9 cellular contexts compared by ENCODE assay signal in the genomic region with DNA sequence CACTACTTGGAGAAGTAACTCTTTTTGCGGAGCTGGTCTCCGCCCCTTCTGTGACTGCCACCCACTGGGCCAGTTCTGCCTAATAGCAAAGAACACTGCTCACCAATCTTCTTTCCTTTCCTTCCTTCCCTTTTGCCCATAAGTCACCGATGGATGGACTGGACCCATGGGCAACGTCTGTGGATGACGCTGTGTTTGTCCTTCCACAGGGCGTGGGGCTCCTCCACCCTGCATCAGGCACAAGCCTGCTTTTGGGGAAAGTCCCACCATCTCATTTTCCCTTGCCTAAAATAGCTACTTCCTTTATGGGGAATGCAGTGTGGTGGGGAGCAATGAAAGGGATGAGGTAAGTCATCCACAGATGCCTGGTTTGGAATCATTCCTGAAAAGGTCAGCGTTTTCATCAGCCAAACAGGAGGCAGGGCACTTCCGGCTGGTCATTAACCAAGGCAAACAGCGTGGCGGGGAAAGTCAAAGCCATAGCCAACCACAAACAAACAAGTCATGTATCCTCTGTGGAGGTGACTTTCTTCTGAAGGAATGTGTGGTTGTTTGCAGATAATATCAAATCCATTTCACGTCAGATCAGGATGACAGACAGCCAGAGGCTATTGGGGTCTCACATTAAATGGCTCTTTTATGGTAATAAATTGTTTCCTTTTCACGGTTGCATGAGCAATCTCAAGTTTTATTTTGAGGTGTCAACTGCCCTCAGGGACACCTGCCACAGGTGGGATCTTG. TPM values are rescaled to one million over a fixed set of nuclear protein-coding genes. Genes with fewer than 3 reads are reported as not detected.
DNase-seq lines count a peak whose midpoint lies in the region; ATAC-seq, FAIRE-seq and TF ChIP-seq lines count a peak whose summit lies in the region.
"Had no signal": no experiment of that assay in that cellular context is flagged by ENCODE, and none has a peak within 500 bp of the region (broad histone marks: within the 10 kb centered on the region; RNA-seq: fewer than 3 reads in every experiment).

No MANE protein-coding gene starts in this region.

- POLR2A ChIA-PET in endothelial cell of umbilical vein (lab: Charles Lee) (interaction anchor here (1.9 kb wide), 1 partner anchor 50 kb away, joined by 9 read pairs; the partner anchor contains the start of gene RASD1), GM10248 (lab: Yijun Ruan, JAX) (no interaction called here)

- peaks cover 0 to 2% of the 10 kb centered on the region in 2 experiments for H3K27me3 ChIP-seq in endothelial cell of umbilical vein (ENCODE audit: control insufficient read depth in 2 of 2, insufficient read depth in 2 of 2, low read length in 2 of 2)

- peak overlapping the region; percentile 70 for H3K4me2 ChIP-seq in endothelial cell of umbilical vein (ENCODE audit: insufficient read depth, low read length)

- H2AFZ ChIP-seq in endothelial cell of umbilical vein (ENCODE audit: low read depth, low read length) = peak overlapping the region; percentile 40

- CTCF ChIA-PET in endothelial cell of umbilical vein (lab: Charles Lee) = interaction anchor here (0.8 to 1.5 kb wide), 9 partner anchors 17 to 195 kb away, joined by 3 to 10 read pairs (median 4); partner anchors contain the start of gene RASD1
- CTCF ChIA-PET in GM10248 (lab: Yijun Ruan, JAX) = interaction anchor here (0.9 kb wide), 1 partner anchor 196 kb away, joined by 3 read pairs; no protein-coding TSS in a partner anchor

- ATAC-seq in GM18867 (IDR thresholded peaks at IDR 0.05; ENCODE audit: unreplicated experiment) = no peak

- intact Hi-C loops in endothelial cell of umbilical vein (cut with micrococcal nuclease) = loop anchor here (1.0 to 2.0 kb wide), 5 partner anchors 30 to 266 kb away; partner anchors contain the start of genes MED9 and RASD1
- intact Hi-C loops in posterior vena cava (cut with DNase I) = no loop called here

- H3K27ac ChIP-seq in endothelial cell of umbilical vein (ENCODE audit: insufficient read depth, low read depth, low read length) = peak overlapping the region; percentile 90

- dilution Hi-C loops in endothelial cell of umbilical vein (cut with MboI; ENCODE audit: extremely low pct_ligation_motif_present, low sequenced_read_pairs) = no loop called here

- H3K4me1 ChIP-seq in endothelial cell of umbilical vein (ENCODE audit: control insufficient read depth, extremely low read depth, insufficient read depth, low read length) = peaks cover 26% of the 10 kb centered on the region

- H3K79me2 ChIP-seq in endothelial cell of umbilical vein (ENCODE audit: control insufficient read depth, insufficient read depth, low read length) = no peaks in the 10 kb centered on the region

- H3K9me3 ChIP-seq in endothelial cell of umbilical vein (replicated peaks; ENCODE audit: control insufficient read depth, insufficient read depth, low read length) = no peaks in the 10 kb centered on the region

- H4K20me1 ChIP-seq in endothelial cell of umbilical vein (replicated peaks; ENCODE audit: control insufficient read depth, extremely low read depth, insufficient read depth, low read length) = no peaks in the 10 kb centered on the region

- BruUV-seq in endothelial cell of umbilical vein (replicated peaks; lab: Mats Ljungman, UMichigan) = no TSS peak

- peak; percentile 42 for TF ChIP-seq POLR2A in endothelial cell of umbilical vein (IDR thresholded peaks at IDR 0.05; ENCODE audit: low read depth, low read length)

- FAIRE-seq in endothelial cell of umbilical vein (lab: Jason Lieb, UNC) = peak; percentile 100

- no peak overlapping the region for H3K4me3 ChIP-seq in endothelial cell of umbilical vein (replicated peaks in 1 of 3; ENCODE audit: insufficient read depth in 1 of 3, low read depth in 1 of 3, low read length in 3 of 3)

- peak; percentile 62 for DNase-seq in DMS153 (lab: John Stamatoyannopoulos, UW)
- peak; percentile 74 for DNase-seq in NCI-H2196 (lab: John Stamatoyannopoulos, UW; ENCODE audit: unreplicated experiment)
- peak; percentile 96 for DNase-seq in endothelial cell of umbilical vein (ENCODE audit: low read depth, low spot score)
- DNase-seq in posterior vena cava (ENCODE audit: low spot score) = peak; percentile 78
- DNase-seq in hippocampal formation (lab: John Stamatoyannopoulos, UW) = no peak
- DNase-seq in GOT3 (lab: John Stamatoyannopoulos, UW) = no peak
- DNase-seq in GM10248 (ENCODE audit: extremely low spot score) = no peak
- DNase-seq: NCI-H1092 treated with DMSO at 0.1 percent for 48 hours had no signal

- peak overlapping the region; percentile 50 for H3K9ac ChIP-seq in endothelial cell of umbilical vein (replicated peaks; ENCODE audit: extremely low read depth, insufficient read depth, low read length)

- H3K36me3 ChIP-seq in endothelial cell of umbilical vein (ENCODE audit: control insufficient read depth in 2 of 2, extremely low read depth in 1 of 2, insufficient read depth in 2 of 2, low read length in 2 of 2) = no peaks in the 10 kb centered on the region

- no peaks in the 10 kb centered on the region for H3K9me1 ChIP-seq in endothelial cell of umbilical vein (replicated peaks; ENCODE audit: control insufficient read depth, extremely low read depth, insufficient read depth, low read length)

- TF ChIP-seq CTCF in endothelial cell of umbilical vein (IDR thresholded peaks at IDR 0.05; ENCODE audit: extremely low read depth in 1 of 2, insufficient read depth in 1 of 2, low read depth in 1 of 2, low read length in 2 of 2) = peak in 1 of 2 donors; percentile 5
- TF ChIP-seq CTCF in GM10248 (IDR thresholded peaks at IDR 0.05; ENCODE audit: control extremely low read depth, extremely low read depth, low read depth, missing control alignments) = no peak

TF ChIP-seq in endothelial cell of umbilical vein, 7 proteins besides CTCF, POLR2A, EP300 and RAD21:
- TF ChIP-seq MAX (IDR thresholded peaks at IDR 0.05; ENCODE audit: insufficient read depth, insufficient read length) = no peak
- TF ChIP-seq MYC (IDR thresholded peaks at IDR 0.05; ENCODE audit: low read depth, low read length) = peak; percentile 34
- TF ChIP-seq GATA2 (IDR thresholded peaks at IDR 0.05; ENCODE audit: insufficient read depth, insufficient read length, low read depth, low read length) = peak; percentile 99
- TF ChIP-seq FOS (IDR thresholded peaks at IDR 0.05; ENCODE audit: borderline replicate concordance, insufficient read depth, low read length) = peak; percentile 84
- peak; percentile 98 for TF ChIP-seq POLR2AphosphoS5 (IDR thresholded peaks at IDR 0.05; ENCODE audit: insufficient read depth, low read depth, low read length)
- no peak for TF ChIP-seq EZH2 (IDR thresholded peaks at IDR 0.05; ENCODE audit: borderline replicate concordance, low read depth, low read length, severe bottlenecking)
- peak; percentile 85 for TF ChIP-seq JUN (IDR thresholded peaks at IDR 0.05; ENCODE audit: borderline replicate concordance, insufficient read depth, insufficient read length, low read depth)

RNA-seq across cellular contexts. Expression of gene MED9, which starts 30.7 kb away (rescaled TPM):
- 13.6 and 15.1 TPM in 2 replicates for total RNA-seq in endothelial cell of umbilical vein
- 16.3 and 18.2 TPM in 2 replicates for polyA plus RNA-seq in endothelial cell of umbilical vein
- polyA plus RNA-seq in endothelial cell of umbilical vein (2011; cell fraction: cytosol; rRNA removed) = 11.6 and 12.1 TPM in 2 replicates
- polyA plus RNA-seq in endothelial cell of umbilical vein (2011; cell fraction: nucleus; rRNA removed) = 12.9 and 15.5 TPM in 2 replicates
- 7.4 and 8.8 TPM in 2 replicates for polyA plus RNA-seq in endothelial cell of umbilical vein (2012)
- polyA minus RNA-seq in endothelial cell of umbilical vein = 13.8 and 15.5 TPM in 2 replicates
- polyA minus RNA-seq in endothelial cell of umbilical vein (2011; cell fraction: cytosol; rRNA and poly(A)+ RNA removed) = 10.1 TPM
- polyA minus RNA-seq in endothelial cell of umbilical vein (2011; cell fraction: nucleus; rRNA and poly(A)+ RNA removed) = 24.0 and 29.7 TPM in 2 replicates
- 1 to 10 TPM; 7.0 to 8.8 TPM for total RNA-seq in posterior vena cava

RNA-seq across cellular contexts. Expression of gene RASD1, which starts 50.1 kb away (rescaled TPM):
- total RNA-seq in endothelial cell of umbilical vein (15.7 and 21.3 TPM in 2 replicates), posterior vena cava (10 to 100 TPM in 1 of 2 donors, 1 to 10 TPM in 1; 7.4 to 40.3 TPM)
- polyA plus RNA-seq in endothelial cell of umbilical vein = 4.2 and 8.4 TPM in 2 replicates
- polyA plus RNA-seq in endothelial cell of umbilical vein (2011; cell fraction: cytosol; rRNA removed) = 1.9 and 3.9 TPM in 2 replicates
- 3.4 and 4.8 TPM in 2 replicates for polyA plus RNA-seq in endothelial cell of umbilical vein (2011; cell fraction: nucleus; rRNA removed)
- polyA plus RNA-seq in endothelial cell of umbilical vein (2012) = 1.2 and 3.4 TPM in 2 replicates
- 3.7 and 4.3 TPM in 2 replicates for polyA minus RNA-seq in endothelial cell of umbilical vein
- 6.9 TPM for polyA minus RNA-seq in endothelial cell of umbilical vein (2011; cell fraction: cytosol; rRNA and poly(A)+ RNA removed)
- 2.1 and 5.4 TPM in 2 replicates for polyA minus RNA-seq in endothelial cell of umbilical vein (2011; cell fraction: nucleus; rRNA and poly(A)+ RNA removed)

Comparison
In these comparisons a context has a peak if more than half of its experiments do, and no peak if none do; other contexts are left out.
1. DNase-seq: peak in DMS153 (single experiment), NCI-H2196 (single experiment), endothelial cell of umbilical vein (single experiment) and posterior vena cava (single experiment); none in hippocampal formation (0 of 2), GOT3 (single experiment) and GM10248 (single experiment).